In genomic region chr20:32325706-32326506, GRCh38 we compare ENCODE assay signal across 9 cellular contexts. TPM values are rescaled to one million over a fixed set of nuclear protein-coding genes. Genes with fewer than 3 reads are reported as not detected.
A peak's percentile ranks its signal among the peaks of the same experiment; 100 is the strongest.
DNase-seq lines count a peak whose midpoint lies in the region; ATAC-seq, FAIRE-seq and TF ChIP-seq lines count a peak whose summit lies in the region.
"Had no signal": no experiment of that assay in that cellular context is flagged by ENCODE, and none has a peak within 500 bp of the region (broad histone marks: within the 10 kb centered on the region; RNA-seq: fewer than 3 reads in every experiment).

No MANE protein-coding gene starts in this region.

- H3K9me3 Mint-ChIP-seq in astrocyte (ENCODE audit: unreplicated experiment), result no peaks in the 10 kb centered on the region
- H3K9me3 Mint-ChIP-seq: activated naive CD4-positive, alpha-beta T cell treated with anti-CD3 and anti-CD28 coated beads, Interleukin-2, amount 50 U/mL, for 24 hours had no signal

- H2AFZ ChIP-seq in astrocyte (ENCODE audit: low read depth, low read length), result no peak overlapping the region

- no peak overlapping the region for H3K4me3 Mint-ChIP-seq in astrocyte (ENCODE audit: unreplicated experiment)
- H3K4me3 Mint-ChIP-seq: activated naive CD4-positive, alpha-beta T cell treated with anti-CD3 and anti-CD28 coated beads, Interleukin-2, amount 50 U/mL, for 24 hours had no signal

- TF ChIP-seq CTCF in astrocyte (IDR thresholded peaks at IDR 0.05; ENCODE audit: insufficient read depth, low read depth, low read length), result no peak
- no peak for TF ChIP-seq CTCF in lung (IDR thresholded peaks at IDR 0.05; ENCODE audit: control extremely low read depth, extremely low read depth)

- ATAC-seq in lung (ENCODE audit: insufficient read depth, low FRiP score) (peak; percentile 32), GM18873 (IDR thresholded peaks at IDR 0.05; ENCODE audit: low FRiP score, unreplicated experiment) (no peak), HG02623 (IDR thresholded peaks at IDR 0.05; ENCODE audit: unreplicated experiment) (no peak), HG03095 (IDR thresholded peaks at IDR 0.05; ENCODE audit: unreplicated experiment) (no peak)

- peak; percentile 9 for FAIRE-seq in astrocyte (lab: Jason Lieb, UNC)

- H3K9me3 ChIP-seq in astrocyte (ENCODE audit: insufficient read depth, low read depth, low read length) (no peaks in the 10 kb centered on the region), lung (ENCODE audit: control insufficient read depth in 2 of 2, insufficient read depth in 1 of 2, low read length in 1 of 2) (no peaks in the 10 kb centered on the region)

- H3K4me1 ChIP-seq in astrocyte (ENCODE audit: insufficient read depth, low read length) (peaks cover 22% of the 10 kb centered on the region), lung (ENCODE audit: control insufficient read depth in 2 of 2, insufficient read depth in 2 of 2, low read length in 2 of 2) (peaks cover 3 to 6% of the 10 kb centered on the region in 2 donors)

- no peaks in the 10 kb centered on the region for H3K79me2 ChIP-seq in astrocyte (ENCODE audit: insufficient read depth, low read length)

- 66 to 76% methylated on average over 6 of the region's 6 CpGs for WGBS in lung, 2 donors

- H4K20me1 ChIP-seq in astrocyte (ENCODE audit: insufficient read depth, low read length), result no peaks in the 10 kb centered on the region

- H3K9ac ChIP-seq in astrocyte (ENCODE audit: low read length), result peak overlapping the region; percentile 54

- H3K27ac Mint-ChIP-seq in astrocyte (ENCODE audit: unreplicated experiment), result peak overlapping the region; percentile 59

- peak overlapping the region; percentile 66 for H3K4me2 ChIP-seq in astrocyte (ENCODE audit: low read length)

- H3K27ac ChIP-seq in astrocyte (ENCODE audit: low read depth, low read length), result peak overlapping the region; percentile 89
- H3K27ac ChIP-seq in lung (ENCODE audit: low read depth in 1 of 2, low read length in 1 of 2), result peak overlapping the region in 1 of 2 donors; percentile 32

- H3K27me3 Mint-ChIP-seq in astrocyte (ENCODE audit: low read depth, unreplicated experiment), result no peaks in the 10 kb centered on the region
- H3K27me3 Mint-ChIP-seq: activated naive CD4-positive, alpha-beta T cell treated with anti-CD3 and anti-CD28 coated beads, Interleukin-2, amount 50 U/mL, for 24 hours had no signal

- H3K4me1 Mint-ChIP-seq in astrocyte (ENCODE audit: low read depth, unreplicated experiment), result peaks cover 22% of the 10 kb centered on the region

- H3K4me3 ChIP-seq in astrocyte (ENCODE audit: insufficient read depth, low read depth, low read length), result no peak overlapping the region
- H3K4me3 ChIP-seq in lung, result no peak overlapping the region

- peaks cover 4% of the 10 kb centered on the region for H3K36me3 Mint-ChIP-seq in astrocyte (ENCODE audit: low read depth, unreplicated experiment)

- no peaks in the 10 kb centered on the region for H3K27me3 ChIP-seq in astrocyte (ENCODE audit: insufficient read depth, low read length)
- no peaks in the 10 kb centered on the region for H3K27me3 ChIP-seq in lung (ENCODE audit: control insufficient read depth, insufficient read depth)

- peak; percentile 92 for DNase-seq in DMS153 treated with DMSO at 0.1 percent for 48 hours (lab: John Stamatoyannopoulos, UW; ENCODE audit: unreplicated experiment)
- DNase-seq in NCI-H146 (lab: John Stamatoyannopoulos, UW), result peak; percentile 97
- DNase-seq in astrocyte (ENCODE audit: low read depth), result peak; percentile 80
- no peak for DNase-seq in lung (ENCODE audit: low spot score)
- no peak for DNase-seq in midbrain (lab: John Stamatoyannopoulos, UW)

- H3K36me3 ChIP-seq in astrocyte (ENCODE audit: insufficient read depth, low read length) (peaks cover 3% of the 10 kb centered on the region), lung (ENCODE audit: control insufficient read depth in 2 of 2, insufficient read depth in 2 of 2, low read length in 2 of 2) (peaks cover 2% of the 10 kb centered on the region in 2 donors)

RNA-seq across cellular contexts. Expression of gene ASXL1, which starts 32.2 kb away (rescaled TPM):
- total RNA-seq in astrocyte (61.1 and 62.4 TPM in 2 replicates), lung (10 to 100 TPM; 61.8 to 96.4 TPM)
- 10 to 100 TPM; 24.2 to 27.0 TPM for polyA plus RNA-seq in lung

RNA-seq across cellular contexts. Expression of gene KIF3B, which starts 48.5 kb away (rescaled TPM):
- 27.9 and 28.5 TPM in 2 replicates for total RNA-seq in astrocyte
- total RNA-seq in lung, result 10 to 100 TPM; 30.6 to 35.3 TPM
- 10 to 100 TPM in 1 of 2 donors, 1 to 10 TPM in 1; 8.5 to 15.9 TPM for polyA plus RNA-seq in lung

Comparison
In these comparisons a context has a peak if more than half of its experiments do, and no peak if none do; other contexts are left out.
1. DNase-seq: peak in DMS153 treated with DMSO at 0.1 percent for 48 hours (single experiment), NCI-H146 (single experiment) and astrocyte (single experiment); none in lung (single experiment) and midbrain (single experiment).